ENCODE assay signal across 16 cellular contexts in the genomic region with DNA sequence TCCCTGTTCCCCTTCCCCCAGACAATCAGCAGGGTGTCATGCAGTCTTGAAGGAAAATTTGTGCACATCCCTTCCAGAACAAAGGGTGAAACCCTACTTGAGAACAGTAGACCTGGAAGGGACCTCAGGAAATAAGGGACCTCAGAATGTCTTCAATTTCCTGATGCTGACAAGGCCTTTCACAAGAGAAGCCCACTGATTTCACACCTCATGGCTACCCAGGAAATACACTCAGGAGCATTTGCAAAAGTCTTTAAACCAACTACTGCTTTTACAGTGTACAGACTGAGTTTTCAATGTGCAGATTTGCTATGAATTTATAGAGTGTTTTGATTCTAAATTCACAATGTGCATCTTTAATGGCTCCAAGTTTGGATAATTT.
DNase-seq lines count a peak whose midpoint lies in the region; ATAC-seq and TF ChIP-seq lines count a peak whose summit lies in the region.
"Had no signal": no experiment of that assay in that cellular context is flagged by ENCODE, and none has a peak within 500 bp of the region (broad histone marks: within the 10 kb centered on the region; RNA-seq: fewer than 3 reads in every experiment).

No MANE protein-coding gene starts in this region.

- no peaks in the 10 kb centered on the region for H3K9me2 ChIP-seq in GM23338 (ENCODE audit: insufficient read depth)

- H3K27me3 Mint-ChIP-seq in activated CD4-positive, alpha-beta T cell treated with anti-CD3 and anti-CD28 coated beads, Interleukin-2, amount 10 ng/mL, durations not matched to agents 24 days and 14 days = no peaks in the 10 kb centered on the region
- H3K27me3 Mint-ChIP-seq in GM23338 (ENCODE audit: insufficient read depth, low read depth, poor library complexity) (peaks cover 1% of the 10 kb centered on the region), immature natural killer cell (ENCODE audit: low read depth in 3 of 3) (no peaks in the 10 kb centered on the region)
- H3K27me3 Mint-ChIP-seq: B cell; CD4-positive, CD25-positive, alpha-beta regulatory T cell had no signal

- no peaks in the 10 kb centered on the region for H3F3A ChIP-seq in GM23338 (replicated peaks; ENCODE audit: low read depth)

- H3K27me3 ChIP-seq in GM23338 (ENCODE audit: insufficient read depth) (no peaks in the 10 kb centered on the region), neutrophil (no peaks in the 10 kb centered on the region)

- H3K4me1 ChIP-seq in GM23338 (ENCODE audit: insufficient read depth) (peaks cover 42% of the 10 kb centered on the region), neutrophil (ENCODE audit: control insufficient read depth in 1 of 2, insufficient read depth in 1 of 2, low read depth in 1 of 2, low read length in 1 of 2) (peaks cover 26 to 50% of the 10 kb centered on the region in 2 experiments)

- no peak overlapping the region for H3K4me3 ChIP-seq in GM23338
- no peak overlapping the region for H3K4me3 ChIP-seq in neutrophil (ENCODE audit: low read depth in 1 of 2, low read length in 1 of 2)
- H3K4me3 ChIP-seq: A549, GM23248 had no signal

- peaks cover 13% of the 10 kb centered on the region for H3K36me3 Mint-ChIP-seq in activated CD4-positive, alpha-beta T cell treated with anti-CD3 and anti-CD28 coated beads, Interleukin-2, amount 10 ng/mL, durations not matched to agents 24 days and 14 days (ENCODE audit: low read depth)
- H3K36me3 Mint-ChIP-seq in GM23338 (ENCODE audit: low read depth) (peaks cover 5% of the 10 kb centered on the region; the same call in 1 of the 3 replicates), immature natural killer cell (peaks cover 0 to 13% (median 5%) of the 10 kb centered on the region in 3 donors)

- no peaks in the 10 kb centered on the region for H4K20me1 ChIP-seq in GM23338 (replicated peaks; ENCODE audit: insufficient read depth)

- no peak overlapping the region for H2AFZ ChIP-seq in GM23338
- H2AFZ ChIP-seq: GM23248 had no signal

- H3K79me2 ChIP-seq in GM23338 (replicated peaks; ENCODE audit: insufficient read depth) = no peaks in the 10 kb centered on the region

- ATAC-seq in GM23338 (no peak), GM21717 (IDR thresholded peaks at IDR 0.05; ENCODE audit: unreplicated experiment) (no peak)
- ATAC-seq: A549 had no signal

- H3K4me3 Mint-ChIP-seq in activated CD4-positive, alpha-beta T cell treated with anti-CD3 and anti-CD28 coated beads, Interleukin-2, amount 10 ng/mL, durations not matched to agents 24 days and 14 days = no peak overlapping the region
- H3K4me3 Mint-ChIP-seq in GM23338 (no peak overlapping the region), immature natural killer cell (peak overlapping the region; percentile 58 to 81 (median 60))
- H3K4me3 Mint-ChIP-seq: B cell; CD4-positive, CD25-positive, alpha-beta regulatory T cell had no signal

- no peaks in the 10 kb centered on the region for H3K36me3 ChIP-seq in GM23338 (ENCODE audit: insufficient read depth)
- peaks cover 4% of the 10 kb centered on the region for H3K36me3 ChIP-seq in neutrophil

- DNase-seq in activated CD4-positive, alpha-beta T cell treated with anti-CD3 and anti-CD28 coated beads, Interleukin-2, amount 10 ng/mL, durations not matched to agents 24 days and 14 days = peak; percentile 49
- no peak for DNase-seq in activated CD4-positive, alpha-beta T cell treated with anti-CD3 and anti-CD28 coated beads, Interleukin-2, amount 50 U/mL, for 48 hours
- DNase-seq in GM23338 (ENCODE audit: low spot score) = no peak
- DNase-seq in immature natural killer cell = peak in 2 of 3 donors; percentile 9 to 12
- no peak for DNase-seq in AG08396 (ENCODE audit: low spot score)
- no peak for DNase-seq in mesenteric fat pad (ENCODE audit: low spot score)
- DNase-seq: C1 segment of cervical spinal cord; Caco-2; CD4-positive, CD25-positive, alpha-beta regulatory T cell; GM23248; HCEC 1CT had no signal

- intact Hi-C loops in activated CD4-positive, alpha-beta T cell treated with anti-CD3 and anti-CD28 coated beads, Interleukin-2, amount 10 ng/mL, durations not matched to agents 24 days and 14 days (cut with micrococcal nuclease) = no loop called here

- no peak overlapping the region for H3K4me2 ChIP-seq in GM23338

- H3K4me1 Mint-ChIP-seq in activated CD4-positive, alpha-beta T cell treated with anti-CD3 and anti-CD28 coated beads, Interleukin-2, amount 10 ng/mL, durations not matched to agents 24 days and 14 days = peaks cover 2% of the 10 kb centered on the region
- H3K4me1 Mint-ChIP-seq in GM23338 (peaks cover 40% of the 10 kb centered on the region), immature natural killer cell (peaks cover 37 to 63% of the 10 kb centered on the region in 2 donors)

- 0 out of 2 replicates have a peak overlapping the region, but pooled peaks have one; percentile 28 for H3K27ac ChIP-seq in GM23338 (ENCODE audit: low read depth)
- peak overlapping the region; percentile 74 for H3K27ac ChIP-seq in neutrophil
- H3K27ac ChIP-seq: 22Rv1, GM23248 had no signal

- no peaks in the 10 kb centered on the region for H3K9me3 Mint-ChIP-seq in activated CD4-positive, alpha-beta T cell treated with anti-CD3 and anti-CD28 coated beads, Interleukin-2, amount 10 ng/mL, durations not matched to agents 24 days and 14 days
- H3K9me3 Mint-ChIP-seq in GM23338 (no peaks in the 10 kb centered on the region; the same call in 2 of the 3 replicates), immature natural killer cell (no peaks in the 10 kb centered on the region)
- H3K9me3 Mint-ChIP-seq: CD4-positive, CD25-positive, alpha-beta regulatory T cell had no signal

- H3K27ac Mint-ChIP-seq in activated CD4-positive, alpha-beta T cell treated with anti-CD3 and anti-CD28 coated beads, Interleukin-2, amount 10 ng/mL, durations not matched to agents 24 days and 14 days = no peak overlapping the region
- H3K27ac Mint-ChIP-seq in GM23338 (no peak overlapping the region), immature natural killer cell (peak overlapping the region; percentile 22 to 77 (median 75))
- H3K27ac Mint-ChIP-seq: B cell; CD4-positive, CD25-positive, alpha-beta regulatory T cell had no signal

- no peak for TF ChIP-seq CTCF in GM23338 (conservative IDR thresholded peaks at IDR 0.05; ENCODE audit: low read depth in 2 of 2)
- no peak for TF ChIP-seq CTCF in neutrophil (IDR thresholded peaks at IDR 0.05)

- H3K9me3 ChIP-seq in neutrophil = no peaks in the 10 kb centered on the region
- H3K9me3 ChIP-seq: A549, Caco-2 had no signal

TF ChIP-seq in GM23338, 12 proteins besides CTCF, POLR2A, EP300 and RAD21 (continues in another document):
- no peak for TF ChIP-seq POLR2AphosphoS5 (IDR thresholded peaks at IDR 0.05; ENCODE audit: low read depth)
- no peak for TF ChIP-seq CREB1 (CRISPR knock-in tag; IDR thresholded peaks at IDR 0.05; ENCODE audit: low read depth)
- no peak for TF ChIP-seq EZH2 (IDR thresholded peaks at IDR 0.05; ENCODE audit: low read depth, unreplicated experiment)
- TF ChIP-seq STAT1 (IDR thresholded peaks at IDR 0.05; ENCODE audit: unreplicated experiment) = no peak
- TF ChIP-seq JUNB (IDR thresholded peaks at IDR 0.05; ENCODE audit: unreplicated experiment) = no peak
- no peak for TF ChIP-seq ZNF114 (CRISPR knock-in tag; IDR thresholded peaks at IDR 0.05)

Comparison
In these comparisons a context has a peak if more than half of its experiments do, and no peak if none do; other contexts are left out.
1. DNase-seq: peak in activated CD4-positive, alpha-beta T cell treated with anti-CD3 and anti-CD28 coated beads, Interleukin-2, amount 10 ng/mL, durations not matched to agents 24 days and 14 days (single experiment) and immature natural killer cell (2 of 3); none in activated CD4-positive, alpha-beta T cell treated with anti-CD3 and anti-CD28 coated beads, Interleukin-2, amount 50 U/mL, for 48 hours (0 of 2), GM23338 (single experiment), AG08396 (single experiment) and mesenteric fat pad (single experiment).
2. H3K27ac Mint-ChIP-seq: peak in immature natural killer cell (6 of 6); none in activated CD4-positive, alpha-beta T cell treated with anti-CD3 and anti-CD28 coated beads, Interleukin-2, amount 10 ng/mL, durations not matched to agents 24 days and 14 days (single experiment) and GM23338 (single experiment).
3. H3K4me3 Mint-ChIP-seq: peak in immature natural killer cell (5 of 5); none in activated CD4-positive, alpha-beta T cell treated with anti-CD3 and anti-CD28 coated beads, Interleukin-2, amount 10 ng/mL, durations not matched to agents 24 days and 14 days (single experiment) and GM23338 (single experiment).